In genomic region chr11:112961751-112962747, GRCh38 we compare ENCODE assay signal across 8 cellular contexts. TPM values are rescaled to one million over a fixed set of nuclear protein-coding genes. Genes with fewer than 3 reads are reported as not detected.
A peak's percentile ranks its signal among the peaks of the same experiment; 100 is the strongest.
DNase-seq lines count a peak whose midpoint lies in the region; ATAC-seq and TF ChIP-seq lines count a peak whose summit lies in the region.

No MANE protein-coding gene starts in this region.

- TF ChIP-seq CTCF in BE2C (IDR thresholded peaks at IDR 0.05; ENCODE audit: low read depth, low read length) (no peak), SK-N-SH (IDR thresholded peaks at IDR 0.05) (no peak), endothelial cell (IDR thresholded peaks at IDR 0.05; ENCODE audit: unreplicated experiment) (no peak), upper lobe of left lung (IDR thresholded peaks at IDR 0.05) (no peak)

- peak overlapping the region in 1 of 2 experiments; percentile 93; a peak in 3 of 4 replicates for H3K27ac ChIP-seq in SK-N-SH (ENCODE audit: low read depth in 2 of 2, low read length in 1 of 2)
- H3K27ac ChIP-seq in mucosa of rectum (ENCODE audit: low read depth in 2 of 2, low read length in 2 of 2), result peak overlapping the region in 1 of 2 donors; percentile 9
- H3K27ac ChIP-seq in upper lobe of left lung, result no peak overlapping the region

- peak overlapping the region; percentile 87 for H3K4me3 ChIP-seq in BE2C (ENCODE audit: low read depth, low read length)
- peak overlapping the region; percentile 83 to 95 for H3K4me3 ChIP-seq in SK-N-SH (ENCODE audit: low read depth in 2 of 2, low read length in 1 of 2)
- H3K4me3 ChIP-seq in mucosa of rectum (ENCODE audit: low read length in 2 of 2), result peak overlapping the region; percentile 68 to 72
- H3K4me3 ChIP-seq in upper lobe of left lung, result peak overlapping the region; percentile 21 to 54 (median 44)

- H3K27ac Mint-ChIP-seq in endothelial cell (ENCODE audit: unreplicated experiment), result no peak overlapping the region

- H3K9ac ChIP-seq in SK-N-SH (peak overlapping the region; percentile 54), mucosa of rectum (ENCODE audit: low read depth in 1 of 2, low read length in 2 of 2) (peak overlapping the region in 1 of 2 donors; percentile 57)

- WGBS in SK-N-SH (ENCODE audit: low lambda C conversion rate), result 0% methylated on average over 47 of the region's 91 CpGs
- WGBS in upper lobe of left lung, 2 donors, result 0 to 2% methylated on average over 15 to 80 of the region's 91 CpGs

- CTCF ChIA-PET in HEK293T (lab: Yijun Ruan, JAX) (interaction anchor here (0.7 to 1.2 kb wide), 2 partner anchors 18 to 317 kb away, joined by 3 read pairs; no protein-coding TSS in a partner anchor), SK-N-SH (lab: Yijun Ruan, JAX) (interaction anchor here (0.7 to 3.0 kb wide), 15 partner anchors 12 to 374 kb away, joined by 3 to 22 read pairs (median 4); no protein-coding TSS in a partner anchor)

- H3K36me3 ChIP-seq in BE2C (no peaks in the 10 kb centered on the region), SK-N-SH (replicated peaks in 1 of 2; ENCODE audit: control insufficient read depth in 1 of 2, insufficient read depth in 2 of 2, low read length in 1 of 2) (no peaks in the 10 kb centered on the region), mucosa of rectum (ENCODE audit: control insufficient read depth in 2 of 2, insufficient read depth in 2 of 2, low read length in 2 of 2) (no peaks in the 10 kb centered on the region), upper lobe of left lung (no peaks in the 10 kb centered on the region)

- peak overlapping the region; percentile 96 for H3K4me3 Mint-ChIP-seq in endothelial cell (ENCODE audit: unreplicated experiment)

- H2AFZ ChIP-seq in SK-N-SH (ENCODE audit: low read depth), result peak overlapping the region; percentile 87

- H3K27me3 Mint-ChIP-seq in endothelial cell (ENCODE audit: unreplicated experiment), result peaks cover 8% of the 10 kb centered on the region

- TF ChIP-seq EP300 in SK-N-SH (IDR thresholded peaks at IDR 0.05; ENCODE audit: borderline replicate concordance in 1 of 2, low read depth in 1 of 2, low read length in 1 of 2) (no peak), upper lobe of left lung (IDR thresholded peaks at IDR 0.05) (no peak)

- H3K9me3 ChIP-seq in BE2C (no peaks in the 10 kb centered on the region), SK-N-SH (no peaks in the 10 kb centered on the region), mucosa of rectum (ENCODE audit: control insufficient read depth in 2 of 2, low read length in 2 of 2) (no peaks in the 10 kb centered on the region), upper lobe of left lung (no peaks in the 10 kb centered on the region)

- ATAC-seq in upper lobe of left lung (ENCODE audit: low FRiP score in 2 of 2) (peak in 1 of 2 donors; percentile 62), GM21717 (IDR thresholded peaks at IDR 0.05; ENCODE audit: unreplicated experiment) (no peak), GM18511 (IDR thresholded peaks at IDR 0.05; ENCODE audit: unreplicated experiment) (no peak)

- H3K27me3 ChIP-seq in BE2C, result no peaks in the 10 kb centered on the region
- H3K27me3 ChIP-seq in SK-N-SH (ENCODE audit: insufficient read depth), result no peaks in the 10 kb centered on the region; the same call in 1 of the 2 replicates
- H3K27me3 ChIP-seq in mucosa of rectum (ENCODE audit: control insufficient read depth in 2 of 2, insufficient read depth in 2 of 2, low read length in 2 of 2), result peaks cover 12 to 16% of the 10 kb centered on the region in 2 donors
- peaks cover 0 to 32% (median 15%) of the 10 kb centered on the region in 4 donors for H3K27me3 ChIP-seq in upper lobe of left lung

- no peaks in the 10 kb centered on the region for H4K20me1 ChIP-seq in SK-N-SH (ENCODE audit: insufficient read depth)

- POLR2A ChIA-PET in HEK293T (lab: Yijun Ruan, JAX), result interaction anchor here (0.8 to 1.1 kb wide), 3 partner anchors 17 to 53 kb away, joined by 3 to 4 read pairs (median 4); no protein-coding TSS in a partner anchor
- POLR2A ChIA-PET in SK-N-SH (lab: Yijun Ruan, JAX), result interaction anchor here (0.7 to 1.3 kb wide), 9 partner anchors 9 to 328 kb away, joined by 3 to 5 read pairs (median 3); no protein-coding TSS in a partner anchor

- no peaks in the 10 kb centered on the region for H3K9me2 ChIP-seq in SK-N-SH

- H3K9me3 Mint-ChIP-seq in endothelial cell (ENCODE audit: unreplicated experiment), result no peaks in the 10 kb centered on the region

- no peak for TF ChIP-seq POLR2A in upper lobe of left lung (IDR thresholded peaks at IDR 0.05)

- no peaks in the 10 kb centered on the region for H3K36me3 Mint-ChIP-seq in endothelial cell (ENCODE audit: low read depth, unreplicated experiment)

- H3K4me1 ChIP-seq in BE2C, result peaks cover 24% of the 10 kb centered on the region
- peaks cover 0 to 16% of the 10 kb centered on the region in 2 experiments; a peak in 2 of 4 replicates for H3K4me1 ChIP-seq in SK-N-SH (ENCODE audit: control insufficient read depth in 1 of 2, insufficient read depth in 2 of 2, low read depth in 1 of 2, low read length in 1 of 2)
- H3K4me1 ChIP-seq in mucosa of rectum (ENCODE audit: control insufficient read depth in 2 of 2, insufficient read depth in 2 of 2, low read length in 2 of 2), result peaks cover 2% of the 10 kb centered on the region in 2 donors
- peaks cover 24 to 31% (median 28%) of the 10 kb centered on the region in 4 donors for H3K4me1 ChIP-seq in upper lobe of left lung

- peaks cover 6% of the 10 kb centered on the region for H3K4me1 Mint-ChIP-seq in endothelial cell (ENCODE audit: unreplicated experiment)

- peak; percentile 25 for TF ChIP-seq RAD21 in SK-N-SH (IDR thresholded peaks at IDR 0.05; ENCODE audit: low read length)

- H3F3A ChIP-seq in SK-N-SH (replicated peaks; ENCODE audit: insufficient read depth), result peaks cover 10% of the 10 kb centered on the region

- DNase-seq in BE2C (peak; percentile 75), HEK293T (ENCODE audit: extremely low spot score) (peak; percentile 22), SK-N-SH (peak; percentile 73), endothelial cell (ENCODE audit: low spot score) (peak; percentile 48), upper lobe of left lung (peak in 1 of 2 donors; percentile 84)

- H3K4me2 ChIP-seq in SK-N-SH, result peak overlapping the region; percentile 94

- H3K79me2 ChIP-seq in SK-N-SH (ENCODE audit: insufficient read depth), result no peaks in the 10 kb centered on the region; the same call in 1 of the 2 replicates

TF ChIP-seq in HEK293T, 16 proteins besides CTCF, POLR2A, EP300 and RAD21:
- TF ChIP-seq L3MBTL2 (conservative IDR thresholded peaks at IDR 0.05) (peak; percentile 21), ARNT (IDR thresholded peaks at IDR 0.05) (no peak)

TF ChIP-seq in SK-N-SH, 30 proteins besides CTCF, POLR2A, EP300 and RAD21 (continues in another document):
- TF ChIP-seq TAF1 (IDR thresholded peaks at IDR 0.05; ENCODE audit: borderline replicate concordance, low read depth, low read length) (no peak), MEF2A (IDR thresholded peaks at IDR 0.05; ENCODE audit: borderline replicate concordance, low read depth) (no peak), FOSL2 (IDR thresholded peaks at IDR 0.05; ENCODE audit: borderline replicate concordance, low read depth) (no peak), SMC3 (IDR thresholded peaks at IDR 0.05; ENCODE audit: low read depth, low read length) (no peak), JUND (IDR thresholded peaks at IDR 0.05) (no peak), CHD2 (IDR thresholded peaks at IDR 0.05; ENCODE audit: low read length, partially characterized antibody) (no peak), ZBTB33 (IDR thresholded peaks at IDR 0.05; ENCODE audit: borderline replicate concordance, low read depth) (no peak), NRF1 (IDR thresholded peaks at IDR 0.05; ENCODE audit: low read depth, low read length) (peak; percentile 42; the same call in 1 of the 2 replicates), FOXJ3 (CRISPR knock-in tag; IDR thresholded peaks at IDR 0.05) (no peak), TCF12 (IDR thresholded peaks at IDR 0.05) (no peak), RXRA (IDR thresholded peaks at IDR 0.05; ENCODE audit: borderline replicate concordance, low read depth) (no peak), POLR2AphosphoS5 (IDR thresholded peaks at IDR 0.05; ENCODE audit: low read depth, low read length) (0 out of 2 replicates have a peak, but pooled peaks have one; percentile 26), SIN3A (IDR thresholded peaks at IDR 0.05; ENCODE audit: borderline replicate concordance, low read depth, low read length) (no peak)
- TF ChIP-seq, protein P1, sequence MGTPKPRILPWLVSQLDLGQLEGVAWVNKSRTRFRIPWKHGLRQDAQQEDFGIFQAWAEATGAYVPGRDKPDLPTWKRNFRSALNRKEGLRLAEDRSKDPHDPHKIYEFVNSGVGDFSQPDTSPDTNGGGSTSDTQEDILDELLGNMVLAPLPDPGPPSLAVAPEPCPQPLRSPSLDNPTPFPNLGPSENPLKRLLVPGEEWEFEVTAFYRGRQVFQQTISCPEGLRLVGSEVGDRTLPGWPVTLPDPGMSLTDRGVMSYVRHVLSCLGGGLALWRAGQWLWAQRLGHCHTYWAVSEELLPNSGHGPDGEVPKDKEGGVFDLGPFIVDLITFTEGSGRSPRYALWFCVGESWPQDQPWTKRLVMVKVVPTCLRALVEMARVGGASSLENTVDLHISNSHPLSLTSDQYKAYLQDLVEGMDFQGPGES (IDR thresholded peaks at IDR 0.05; ENCODE audit: low read depth, low read length), result no peak

RNA-seq across cellular contexts. Expression of gene NCAM1, which starts 0.8 kb away (rescaled TPM):
- polyA plus RNA-seq in BE2C (2012; ENCODE audit: insufficient read depth, insufficient read length, low read depth), result 144 TPM
- polyA plus RNA-seq in SK-N-SH (2012; rRNA removed), result 19.4 and 20.7 TPM in 2 replicates
- 11.4 and 15.6 TPM in 2 replicates for polyA plus RNA-seq in SK-N-SH (2012; cell fraction: cytosol; rRNA removed)
- polyA plus RNA-seq in SK-N-SH (2012; cell fraction: nucleus; rRNA removed), result 32.0 and 33.9 TPM in 2 replicates
- total RNA-seq in endothelial cell (ENCODE audit: unreplicated experiment), result 21.9 TPM
- total RNA-seq in upper lobe of left lung, result 10 to 100 TPM in 1 of 6 donors, 1 to 10 TPM in 5; 1.4 to 15.3 (median 2.5) TPM
